Comparison of ENCODE assay signal across 1 cellular context in the genomic region with DNA sequence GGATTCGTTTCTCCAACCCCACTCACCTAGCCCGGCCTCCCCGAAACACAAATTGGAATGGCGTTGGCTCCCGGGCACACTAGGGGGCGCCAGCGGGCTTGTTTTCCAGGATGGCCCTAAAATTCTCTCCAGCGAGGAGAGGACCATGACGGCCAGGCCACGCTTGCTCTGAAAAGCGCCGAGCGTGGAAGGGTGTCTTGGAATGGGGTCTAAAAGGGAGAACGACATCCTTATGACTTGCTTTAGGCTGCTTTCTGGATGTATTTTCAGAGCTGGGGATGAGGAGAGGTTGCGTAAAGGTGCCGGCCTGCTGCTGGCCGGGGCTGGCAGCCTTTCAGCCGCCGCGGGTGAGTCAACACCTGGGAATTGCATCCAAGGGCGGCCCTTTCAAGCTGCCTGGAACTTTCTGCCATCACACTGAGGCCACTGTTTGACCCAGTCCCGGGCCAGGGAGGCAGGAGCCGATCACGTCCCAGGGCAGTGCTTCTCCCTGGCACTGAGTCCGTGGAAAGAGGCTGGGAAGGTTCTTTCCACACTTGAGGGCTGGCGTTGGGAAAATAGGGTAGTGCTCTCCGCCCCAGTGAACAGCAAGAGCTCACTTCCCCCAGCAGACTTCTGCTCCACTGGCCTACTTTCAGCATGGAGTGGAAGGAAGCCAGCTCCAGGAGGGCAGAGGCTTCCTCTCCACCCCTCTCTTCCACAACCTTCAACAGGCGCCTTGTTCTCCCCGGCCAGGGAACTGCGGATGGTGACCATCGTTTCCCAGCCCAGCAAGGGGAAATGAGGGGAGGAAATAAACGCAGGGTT.
TF ChIP-seq lines count a peak whose summit lies in the region.

No MANE protein-coding gene starts in this region.

TF ChIP-seq in H1, 55 proteins besides CTCF, POLR2A, EP300 and RAD21:
- TF ChIP-seq TBP (IDR thresholded peaks at IDR 0.05; ENCODE audit: low read depth, low read length) (peak; percentile 33; the same call in 1 of the 2 replicates), ASH2L (IDR thresholded peaks at IDR 0.05; ENCODE audit: low read length) (peak; percentile 81), RBBP5 (IDR thresholded peaks at IDR 0.05; ENCODE audit: borderline replicate concordance, low read depth, low read length) (peak; percentile 70; the same call in 1 of the 2 replicates), SIN3A (conservative IDR thresholded peaks at IDR 0.05 in 1 of 2, IDR thresholded peaks at IDR 0.05 in 1 of 2; ENCODE audit: low read depth in 1 of 2, low read length in 2 of 2) (0 out of 4 replicates have a peak, but pooled peaks of 1 of the 2 experiments have one; percentile 16), CEBPB (IDR thresholded peaks at IDR 0.05; ENCODE audit: low read depth, low read length) (peak; percentile 55; the same call in 1 of the 2 replicates), GTF2F1 (IDR thresholded peaks at IDR 0.05; ENCODE audit: borderline replicate concordance, low read depth, low read length) (no peak), POLR2AphosphoS5 (IDR thresholded peaks at IDR 0.05; ENCODE audit: low read depth, low read length) (0 out of 2 replicates have a peak, but pooled peaks have one; percentile 20), JUN (IDR thresholded peaks at IDR 0.05; ENCODE audit: low read depth, low read length) (no peak), SAP30 (IDR thresholded peaks at IDR 0.05; ENCODE audit: insufficient read depth, insufficient replicate concordance, low read length) (no peak), KDM4A (IDR thresholded peaks at IDR 0.05; ENCODE audit: low read depth, low read length, severe bottlenecking) (peak; percentile 77), TAF1 (IDR thresholded peaks at IDR 0.05; ENCODE audit: low read depth, low read length) (peak; percentile 32; the same call in 1 of the 2 replicates), HDAC6 (IDR thresholded peaks at IDR 0.05; ENCODE audit: low read depth, low read length) (no peak), TEAD4 (IDR thresholded peaks at IDR 0.05; ENCODE audit: low read depth, low read length) (0 out of 2 replicates have a peak, but pooled peaks have one; percentile 10), JUND (IDR thresholded peaks at IDR 0.05; ENCODE audit: low read length) (peak; percentile 82), KDM5A (IDR thresholded peaks at IDR 0.05; ENCODE audit: low read length) (no peak), YY1 (IDR thresholded peaks at IDR 0.05; ENCODE audit: low read depth, low read length) (peak; percentile 69; the same call in 1 of the 2 replicates), HDAC2 (IDR thresholded peaks at IDR 0.05; ENCODE audit: borderline replicate concordance in 1 of 2, low read depth in 2 of 2, low read length in 2 of 2) (0 out of 4 replicates have a peak, but pooled peaks of 1 of the 2 experiments have one; percentile 24)
- TF ChIP-seq, protein P1, sequence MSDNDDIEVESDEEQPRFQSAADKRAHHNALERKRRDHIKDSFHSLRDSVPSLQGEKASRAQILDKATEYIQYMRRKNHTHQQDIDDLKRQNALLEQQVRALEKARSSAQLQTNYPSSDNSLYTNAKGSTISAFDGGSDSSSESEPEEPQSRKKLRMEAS (IDR thresholded peaks at IDR 0.05), result peak; percentile 69
